ENCODE assay signal across 3 cellular contexts in genomic region chr5:38574009-38574408, GRCh38.
TF ChIP-seq lines count a peak whose summit lies in the region.

No MANE protein-coding gene starts in this region.

TF ChIP-seq in SK-N-SH treated with all-trans-retinoic acid at 6 μM for 48 hours, 23 proteins besides CTCF, POLR2A, EP300 and RAD21 (continued from another document and continues in another):
- TF ChIP-seq TSHZ2 (CRISPR knock-in tag; IDR thresholded peaks at IDR 0.05) (no peak), ESRRG (CRISPR knock-in tag; IDR thresholded peaks at IDR 0.05) (no peak), ZNF8 (CRISPR knock-in tag; IDR thresholded peaks at IDR 0.05) (no peak), ZC3H10 (CRISPR knock-in tag; IDR thresholded peaks at IDR 0.05) (no peak), SNAI2 (CRISPR knock-in tag; IDR thresholded peaks at IDR 0.05) (no peak), CSDC2 (CRISPR knock-in tag; IDR thresholded peaks at IDR 0.05) (no peak), ZNF565 (CRISPR knock-in tag; conservative IDR thresholded peaks at IDR 0.05; ENCODE audit: low read depth) (no peak), ARNTL (CRISPR knock-in tag; IDR thresholded peaks at IDR 0.05; ENCODE audit: borderline replicate concordance, low read depth) (no peak), POU6F1 (CRISPR knock-in tag; IDR thresholded peaks at IDR 0.05; ENCODE audit: borderline replicate concordance, low read depth) (no peak), GLIS3 (CRISPR knock-in tag; IDR thresholded peaks at IDR 0.05) (no peak), BACH2 (CRISPR knock-in tag; IDR thresholded peaks at IDR 0.05; ENCODE audit: borderline replicate concordance) (no peak), CREB5 (CRISPR knock-in tag; IDR thresholded peaks at IDR 0.05; ENCODE audit: low read depth) (no peak)

TF ChIP-seq in SK-N-SH, 30 proteins besides CTCF, POLR2A, EP300 and RAD21 (continued from another document):
- no peak for TF ChIP-seq ZBTB33 (IDR thresholded peaks at IDR 0.05; ENCODE audit: borderline replicate concordance, low read depth)
- no peak for TF ChIP-seq NFIC (IDR thresholded peaks at IDR 0.05; ENCODE audit: borderline replicate concordance)
- TF ChIP-seq ELF1 (IDR thresholded peaks at IDR 0.05) = no peak
- no peak for TF ChIP-seq USF1 (IDR thresholded peaks at IDR 0.05; ENCODE audit: borderline replicate concordance, low read depth)
- TF ChIP-seq CHD2 (IDR thresholded peaks at IDR 0.05; ENCODE audit: low read length, partially characterized antibody) = no peak
- no peak for TF ChIP-seq NRF1 (IDR thresholded peaks at IDR 0.05; ENCODE audit: low read depth, low read length)
TF ChIP-seq in SK-N-SH: peak in this region for 0.

TF ChIP-seq in HEK293, 187 proteins besides CTCF, POLR2A, EP300 and RAD21 (continued from another document):
- TF ChIP-seq ZNF513 (tag by site-specific recombination; IDR thresholded peaks at IDR 0.05) = no peak
- no peak for TF ChIP-seq ZNF514 (tag by site-specific recombination; IDR thresholded peaks at IDR 0.05)
- no peak for TF ChIP-seq GFI1B (tag by site-specific recombination; IDR thresholded peaks at IDR 0.05)
- no peak for TF ChIP-seq ZNF302 (tag by site-specific recombination; IDR thresholded peaks at IDR 0.05; ENCODE audit: low read depth)
